ENCODE assay signal across 8 cellular contexts in genomic region chr7:36153571-36154097, GRCh38. TPM values are rescaled to one million over a fixed set of nuclear protein-coding genes. Genes with fewer than 3 reads are reported as not detected.
DNase-seq lines count a peak whose midpoint lies in the region; ATAC-seq and TF ChIP-seq lines count a peak whose summit lies in the region.

No MANE protein-coding gene starts in this region.

- ATAC-seq in GM18502 (IDR thresholded peaks at IDR 0.05; ENCODE audit: poor library complexity, unreplicated experiment) = peak; percentile 17
- ATAC-seq in HG02678 (IDR thresholded peaks at IDR 0.05; ENCODE audit: unreplicated experiment) = peak; percentile 9
- ATAC-seq in thoracic aorta (ENCODE audit: insufficient number of reproducible peaks, low FRiP score, low read depth) = no peak

- H3K4me3 Mint-ChIP-seq in chondrocyte (ENCODE audit: unreplicated experiment) = peak overlapping the region; percentile 74

- peaks cover 2% of the 10 kb centered on the region for H3K9me3 ChIP-seq in thoracic aorta

- TF ChIP-seq CTCF in chondrocyte (IDR thresholded peaks at IDR 0.05) (no peak), thoracic aorta (IDR thresholded peaks at IDR 0.05) (no peak)

- no peaks in the 10 kb centered on the region for H3K9me3 Mint-ChIP-seq in chondrocyte (ENCODE audit: low read depth)

- H3K4me3 ChIP-seq in thoracic aorta = peak overlapping the region; percentile 80

- H3K36me3 ChIP-seq in thoracic aorta = no peaks in the 10 kb centered on the region

- DNase-seq in RKO (ENCODE audit: low spot score) (peak; percentile 36), chondrocyte (ENCODE audit: low spot score) (no peak), medulla oblongata (ENCODE audit: extremely low spot score) (peak; percentile 40), thoracic aorta (ENCODE audit: low spot score) (no peak), epidermal melanocyte (ENCODE audit: insufficient read length, low spot score) (no peak), T-helper 9 cell (no peak)

- no peaks in the 10 kb centered on the region for H3K27me3 ChIP-seq in thoracic aorta (replicated peaks; ENCODE audit: insufficient read depth)

- H3K27me3 Mint-ChIP-seq in chondrocyte (ENCODE audit: low read depth) = no peaks in the 10 kb centered on the region

- H3K4me1 Mint-ChIP-seq in chondrocyte (ENCODE audit: low read depth) = peaks cover 28% of the 10 kb centered on the region

- H3K36me3 Mint-ChIP-seq in chondrocyte (ENCODE audit: low read depth) = no peaks in the 10 kb centered on the region

- H3K27ac Mint-ChIP-seq in chondrocyte (ENCODE audit: unreplicated experiment) = no peak overlapping the region

- H3K4me1 ChIP-seq in thoracic aorta (ENCODE audit: control insufficient read depth in 1 of 2, low read depth in 2 of 2) = peaks cover 40 to 52% of the 10 kb centered on the region in 2 donors

- peak overlapping the region; percentile 84 to 87 for H3K27ac ChIP-seq in thoracic aorta

RNA-seq across cellular contexts. Expression of gene EEPD1, which starts 0.6 kb away (rescaled TPM):
- total RNA-seq in chondrocyte (3.0 to 5.8 TPM (median 4.8 TPM) in 3 replicates), thoracic aorta (10 to 100 TPM; 14.6 to 17.4 TPM)

Comparison
In these comparisons a context has a peak if more than half of its experiments do, and no peak if none do; other contexts are left out.
1. DNase-seq: peak in RKO (single experiment) and medulla oblongata (single experiment); none in chondrocyte (single experiment), thoracic aorta (single experiment), epidermal melanocyte (single experiment) and T-helper 9 cell (single experiment).